Comparison of ENCODE assay signal across 16 cellular contexts in genomic region chr13:113887700-113888201, GRCh38. TPM values are rescaled to one million over a fixed set of nuclear protein-coding genes. Genes with fewer than 3 reads are reported as not detected.
A peak's percentile ranks its signal among the peaks of the same experiment; 100 is the strongest.
DNase-seq lines count a peak whose midpoint lies in the region; ATAC-seq, FAIRE-seq and TF ChIP-seq lines count a peak whose summit lies in the region.
"Had no signal": no experiment of that assay in that cellular context is flagged by ENCODE, and none has a peak within 500 bp of the region (broad histone marks: within the 10 kb centered on the region; RNA-seq: fewer than 3 reads in every experiment).

No MANE protein-coding gene starts in this region.

- intact Hi-C loops in tibial artery (cut with DNase I; ENCODE audit: low total_unique reads): no loop called here
- intact Hi-C loops in activated T-helper 1 cell treated with anti-CD3 and anti-CD28 coated beads, Interleukin-12 subunit alpha, Interleukin-12 subunit beta, Interleukin-2, Interleukin-4 antibody, amounts not matched to agents 30 ng/mL and 10 ng/mL and 1 ng/mL, durations not matched to agents 14 hours and 24 hours and 36 hours (cut with micrococcal nuclease): no loop called here

- H3K4me3 ChIP-seq in cardiac fibroblast (replicated peaks in 1 of 2; ENCODE audit: low read depth in 2 of 2, low read length in 2 of 2) (no peak overlapping the region), keratinocyte (ENCODE audit: control insufficient read depth in 2 of 3, extremely low read depth in 1 of 3, insufficient read depth in 2 of 3, low read depth in 1 of 3, low read length in 3 of 3) (no peak overlapping the region), tibial artery (no peak overlapping the region), Peyer's patch (no peak overlapping the region)
- H3K4me3 ChIP-seq: BLaER1 had no signal

- no peaks in the 10 kb centered on the region for H3K4me1 Mint-ChIP-seq in activated T-helper 1 cell treated with anti-CD3 and anti-CD28 coated beads, Interleukin-12 subunit alpha, Interleukin-12 subunit beta, Interleukin-2, Interleukin-4 antibody, amounts not matched to agents 30 ng/mL and 10 ng/mL and 1 ng/mL, durations not matched to agents 14 hours and 24 hours and 36 hours (ENCODE audit: low read depth)

- H3K9me3 Mint-ChIP-seq in activated T-helper 1 cell treated with anti-CD3 and anti-CD28 coated beads, Interleukin-12 subunit alpha, Interleukin-12 subunit beta, Interleukin-2, Interleukin-4 antibody, amounts not matched to agents 30 ng/mL and 10 ng/mL and 1 ng/mL, durations not matched to agents 14 hours and 24 hours and 36 hours: no peaks in the 10 kb centered on the region

- H3K9me3 ChIP-seq in keratinocyte (ENCODE audit: control insufficient read depth, low read depth, low read length) (no peaks in the 10 kb centered on the region), tibial artery (peaks cover 0 to 6% (median 0%) of the 10 kb centered on the region in 3 donors), Peyer's patch (no peaks in the 10 kb centered on the region)

- H4K20me1 ChIP-seq in keratinocyte (ENCODE audit: control insufficient read depth, extremely low read depth, insufficient read depth, low read length): no peaks in the 10 kb centered on the region
- H4K20me1 ChIP-seq: BLaER1 had no signal

- no peak overlapping the region for H3K27ac ChIP-seq in keratinocyte (ENCODE audit: control insufficient read depth, insufficient read depth, low read length)
- H3K27ac ChIP-seq in tibial artery: peak overlapping the region in 1 of 2 donors; percentile 28
- no peak overlapping the region for H3K27ac ChIP-seq in Peyer's patch
- H3K27ac ChIP-seq: BLaER1 had no signal

- H3K4me3 Mint-ChIP-seq in activated T-helper 1 cell treated with anti-CD3 and anti-CD28 coated beads, Interleukin-12 subunit alpha, Interleukin-12 subunit beta, Interleukin-2, Interleukin-4 antibody, amounts not matched to agents 30 ng/mL and 10 ng/mL and 1 ng/mL, durations not matched to agents 14 hours and 24 hours and 36 hours: no peak overlapping the region

- no peaks in the 10 kb centered on the region for H3K9me1 ChIP-seq in keratinocyte (ENCODE audit: control insufficient read depth, extremely low read depth, insufficient read depth, low read length)

- H3K36me3 ChIP-seq in keratinocyte (ENCODE audit: control insufficient read depth in 2 of 2, extremely low read depth in 1 of 2, insufficient read depth in 2 of 2, low read length in 2 of 2) (no peaks in the 10 kb centered on the region), tibial artery (no peaks in the 10 kb centered on the region), Peyer's patch (no peaks in the 10 kb centered on the region)
- H3K36me3 ChIP-seq: BLaER1 had no signal

- no peak overlapping the region for H2AFZ ChIP-seq in keratinocyte (ENCODE audit: control insufficient read depth, low read length)

- H3K4me1 ChIP-seq in keratinocyte (ENCODE audit: control insufficient read depth, extremely low read depth, insufficient read depth, low read length) (peaks cover 6% of the 10 kb centered on the region), tibial artery (peaks cover 0 to 26% (median 9%) of the 10 kb centered on the region in 4 donors), Peyer's patch (no peaks in the 10 kb centered on the region)

- peaks cover 14% of the 10 kb centered on the region for H3K27me3 Mint-ChIP-seq in activated T-helper 1 cell treated with anti-CD3 and anti-CD28 coated beads, Interleukin-12 subunit alpha, Interleukin-12 subunit beta, Interleukin-2, Interleukin-4 antibody, amounts not matched to agents 30 ng/mL and 10 ng/mL and 1 ng/mL, durations not matched to agents 14 hours and 24 hours and 36 hours (ENCODE audit: insufficient read depth)

- TF ChIP-seq POLR2A in Peyer's patch (IDR thresholded peaks at IDR 0.05): no peak

- H3K27me3 ChIP-seq in keratinocyte (ENCODE audit: control insufficient read depth, extremely low read depth, insufficient read depth, low read length): no peaks in the 10 kb centered on the region
- H3K27me3 ChIP-seq in tibial artery: no peaks in the 10 kb centered on the region
- no peaks in the 10 kb centered on the region for H3K27me3 ChIP-seq in Peyer's patch
- H3K27me3 ChIP-seq: BLaER1 had no signal

- H3K79me2 ChIP-seq in keratinocyte (ENCODE audit: control insufficient read depth, insufficient read depth, low read length): no peaks in the 10 kb centered on the region

- H3K36me3 Mint-ChIP-seq in activated T-helper 1 cell treated with anti-CD3 and anti-CD28 coated beads, Interleukin-12 subunit alpha, Interleukin-12 subunit beta, Interleukin-2, Interleukin-4 antibody, amounts not matched to agents 30 ng/mL and 10 ng/mL and 1 ng/mL, durations not matched to agents 14 hours and 24 hours and 36 hours (ENCODE audit: low read depth): no peaks in the 10 kb centered on the region

- no peak overlapping the region for H3K4me2 ChIP-seq in keratinocyte (ENCODE audit: control insufficient read depth, extremely low read depth, insufficient read depth, low read depth, low read length)
- H3K4me2 ChIP-seq: BLaER1 had no signal

- no peak overlapping the region for H3K27ac Mint-ChIP-seq in activated T-helper 1 cell treated with anti-CD3 and anti-CD28 coated beads, Interleukin-12 subunit alpha, Interleukin-12 subunit beta, Interleukin-2, Interleukin-4 antibody, amounts not matched to agents 30 ng/mL and 10 ng/mL and 1 ng/mL, durations not matched to agents 14 hours and 24 hours and 36 hours

- dilution Hi-C loops in keratinocyte (cut with MboI; ENCODE audit: extremely low pct_ligation_motif_present, low sequenced_read_pairs): no loop called here

- no peak overlapping the region for H3K9ac ChIP-seq in keratinocyte (ENCODE audit: control insufficient read depth, extremely low read depth, insufficient read depth, low read length)
- H3K9ac ChIP-seq: BLaER1 had no signal

- TF ChIP-seq CTCF in cardiac fibroblast (IDR thresholded peaks at IDR 0.05; ENCODE audit: low read depth, low read length): no peak
- TF ChIP-seq CTCF in keratinocyte (optimal IDR thresholded peaks at IDR 0.05 in 1 of 3, IDR thresholded peaks at IDR 0.05 in 1 of 3, conservative IDR thresholded peaks at IDR 0.05 in 1 of 3; ENCODE audit: extremely low read depth in 1 of 3, insufficient read depth in 2 of 3, low read length in 3 of 3): no peak
- TF ChIP-seq CTCF in tibial artery (IDR thresholded peaks at IDR 0.05): no peak
- no peak for TF ChIP-seq CTCF in Peyer's patch (IDR thresholded peaks at IDR 0.05)

- ATAC-seq in HG02973 (IDR thresholded peaks at IDR 0.05; ENCODE audit: unreplicated experiment): no peak

- DNase-seq in M059J (ENCODE audit: low read depth) (peak; percentile 24), cardiac fibroblast (ENCODE audit: low read depth in 2 of 2) (peak; percentile 23 to 74), keratinocyte (ENCODE audit: low read depth, low spot score) (no peak), tibial artery (peak; percentile 44 to 67), Peyer's patch (no peak)
- no peak for DNase-seq in activated T-helper 1 cell treated with anti-CD3 and anti-CD28 coated beads, Interleukin-12 subunit alpha, Interleukin-12 subunit beta, Interleukin-2, Interleukin-4 antibody, amounts not matched to agents 30 ng/mL and 10 ng/mL and 1 ng/mL, durations not matched to agents 14 hours and 24 hours and 36 hours (ENCODE audit: low spot score)
- DNase-seq: activated CD4-positive, alpha-beta T cell treated with anti-CD3 and anti-CD28 coated beads for 4 hours; activated gamma-delta T cell treated with Interleukin-2 at 50 U/mL for 16 hours; cortex of kidney; hippocampal formation; NCI-H1048; NCI-H2171; stimulated activated CD4-positive, alpha-beta T cell treated with anti-CD3 and anti-CD28 coated beads, Interleukin-2, amount 100 ng/mL, for 48 hours had no signal

- FAIRE-seq in keratinocyte (lab: Jason Lieb, UNC): peak; percentile 39
- FAIRE-seq: RCC 7860 had no signal

RNA-seq across cellular contexts. Expression of gene GAS6, which starts 23.9 kb away (rescaled TPM):
- 43.7 and 99.1 TPM in 2 replicates for total RNA-seq in M059J (2014; rRNA removed; shearing (Covaris generic))
- polyA plus RNA-seq in keratinocyte: 163 to 267 TPM (median 166 TPM) in 3 replicates
- 97.3 TPM for polyA plus RNA-seq in keratinocyte (2011; ENCODE audit: low read depth)
- 121 and 265 TPM in 2 replicates for polyA plus RNA-seq in keratinocyte (2011; cell fraction: cytosol; rRNA removed)
- polyA plus RNA-seq in keratinocyte (2011; cell fraction: nucleus; rRNA removed): 353 and 513 TPM in 2 replicates
- 57.5 and 273 TPM in 2 replicates for polyA plus RNA-seq in keratinocyte (2012; ENCODE audit: low replicate concordance)
- 77.0 to 179 TPM (median 83.9 TPM) in 3 replicates for polyA minus RNA-seq in keratinocyte
- 246 TPM for polyA minus RNA-seq in keratinocyte (2011; cell fraction: cytosol; rRNA and poly(A)+ RNA removed)
- polyA minus RNA-seq in keratinocyte (2011; cell fraction: nucleus; rRNA and poly(A)+ RNA removed): 176 and 206 TPM in 2 replicates
- total RNA-seq in activated T-helper 1 cell treated with anti-CD3 and anti-CD28 coated beads, Interleukin-12 subunit alpha, Interleukin-12 subunit beta, Interleukin-2, Interleukin-4 antibody, amounts not matched to agents 30 ng/mL and 10 ng/mL and 1 ng/mL, durations not matched to agents 14 hours and 24 hours and 36 hours: 0.62 and 0.98 TPM in 2 replicates
- 100 to 1,000 TPM; 132 to 226 (median 154) TPM for total RNA-seq in Peyer's patch

Comparison
In these comparisons a context has a peak if more than half of its experiments do, and no peak if none do; other contexts are left out.
1. DNase-seq: peak in M059J (single experiment), cardiac fibroblast (2 of 2) and tibial artery (2 of 2); none in keratinocyte (single experiment), activated T-helper 1 cell treated with anti-CD3 and anti-CD28 coated beads, Interleukin-12 subunit alpha, Interleukin-12 subunit beta, Interleukin-2, Interleukin-4 antibody, amounts not matched to agents 30 ng/mL and 10 ng/mL and 1 ng/mL, durations not matched to agents 14 hours and 24 hours and 36 hours (single experiment) and Peyer's patch (0 of 3).
2. RNA of gene GAS6, which starts 23.9 kb away (total RNA-seq): 132 to 226 TPM in Peyer's patch and 43.7 to 99.1 TPM in M059J; 0.62 to 0.98 TPM in activated T-helper 1 cell treated with anti-CD3 and anti-CD28 coated beads, Interleukin-12 subunit alpha, Interleukin-12 subunit beta, Interleukin-2, Interleukin-4 antibody, amounts not matched to agents 30 ng/mL and 10 ng/mL and 1 ng/mL, durations not matched to agents 14 hours and 24 hours and 36 hours; every median in the first group is over 10 times any median in the second.